ENCODE assay signal across 1 cellular context in genomic region chr16:53498984-53499383, GRCh38.
TF ChIP-seq lines count a peak whose summit lies in the region.

No MANE protein-coding gene starts in this region.

TF ChIP-seq in HepG2, 621 proteins besides CTCF, POLR2A, EP300 and RAD21:
- TF ChIP-seq SNAI1 (CRISPR knock-in tag; IDR thresholded peaks at IDR 0.05; ENCODE audit: borderline replicate concordance) (no peak), MAFK (conservative IDR thresholded peaks at IDR 0.05 in 1 of 2, IDR thresholded peaks at IDR 0.05 in 1 of 2; ENCODE audit: low read length in 2 of 2) (peak; percentile 34 to 53; a peak in 3 of 4 replicates), MAFF (IDR thresholded peaks at IDR 0.05; ENCODE audit: low read depth, low read length) (peak; percentile 8; the same call in 1 of the 2 replicates)
